In the genomic region with DNA sequence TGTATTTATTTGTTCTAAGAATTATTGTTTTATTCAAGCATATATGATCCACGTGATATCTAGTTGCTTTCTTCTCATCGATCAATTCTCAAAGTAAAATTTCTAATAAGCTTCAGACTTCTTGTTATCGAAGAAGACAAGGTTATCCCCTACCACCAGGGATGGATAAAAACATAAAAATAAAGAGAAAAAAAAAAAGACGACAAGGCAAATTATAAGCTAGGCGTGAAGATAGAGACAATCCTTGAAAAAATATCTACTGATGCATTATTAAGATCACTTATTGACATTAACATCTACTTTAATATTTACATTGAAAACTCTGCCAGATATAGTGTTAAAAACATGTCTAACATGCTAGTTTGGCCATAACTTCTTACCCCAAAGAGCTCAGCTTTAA, we compare ENCODE assay signal across 38 cellular contexts. TPM values are rescaled to one million over a fixed set of nuclear protein-coding genes. Genes with fewer than 3 reads are reported as not detected.
"Had no signal": no experiment of that assay in that cellular context is flagged by ENCODE, and none has a peak within 500 bp of the region (broad histone marks: within the 10 kb centered on the region; RNA-seq: fewer than 3 reads in every experiment).

No MANE protein-coding gene starts in this region.

- ATAC-seq: activated CD8-positive, alpha-beta T cell treated with anti-CD3 and anti-CD28 coated beads for 36 hours; activated naive CD4-positive, alpha-beta T cell treated with anti-CD3 and anti-CD28 coated beads, Interleukin-2, amount 50 U/mL, for 72 hours; activated T-cell treated with anti-CD3 and anti-CD28 coated beads, Interleukin-2, amount 50 U/mL, for 4 hours; activated T-cell treated with anti-CD3 and anti-CD28 coated beads, Interleukin-2, amount 50 U/mL, for 72 hours; activated T-helper 17 cell treated with anti-CD3 and anti-CD28 coated beads, Interleukin-2, amount 50 U/mL, for 72 hours; body of pancreas had no signal

- H3K27ac Mint-ChIP-seq: activated B cell treated with CpG ODN at 0.5 μM for 24 hours; activated CD4-positive, alpha-beta memory T cell treated with anti-CD3 and anti-CD28 coated beads for 36 hours; activated CD4-positive, alpha-beta T cell treated with anti-CD3 and anti-CD28 coated beads, Interleukin-2, amount 10 ng/mL, durations not matched to agents 24 days and 14 days; activated CD8-positive, alpha-beta T cell treated with anti-CD3 and anti-CD28 coated beads for 36 hours; activated naive CD4-positive, alpha-beta T cell treated with anti-CD3 and anti-CD28 coated beads for 36 hours; activated naive CD4-positive, alpha-beta T cell treated with anti-CD3 and anti-CD28 coated beads, Interleukin-2, amount 50 U/mL, for 72 hours; activated naive CD8-positive, alpha-beta T cell treated with anti-CD3 and anti-CD28 coated beads for 36 hours; activated T-cell treated with anti-CD3 and anti-CD28 coated beads, Interleukin-2, amount 50 U/mL, for 72 hours; activated T-helper 1 cell treated with anti-CD3 and anti-CD28 coated beads, Interleukin-12 subunit alpha, Interleukin-12 subunit beta, Interleukin-2, Interleukin-4 antibody, amounts not matched to agents 30 ng/mL and 10 ng/mL and 1 ng/mL, durations not matched to agents 14 hours and 24 hours and 36 hours; activated T-helper 17 cell treated with anti-CD3 and anti-CD28 coated beads, Interleukin-2, amount 50 U/mL, for 72 hours; T-helper 1 cell treated with Interleukin-12 subunit alpha and Interleukin-12 subunit beta and Interleukin-4 antibody, amounts not matched to agents 30 μg/mL and 1 μg/mL, for 36 hours; T-helper 2 cell treated with Interferon-gamma antibody and Interleukin-4, amounts not matched to agents 5 μg/mL and 100 μg/mL, for 36 hours had no signal

- H3K36me3 ChIP-seq: brain microvascular endothelial cell had no signal

- H3K4me3 ChIP-seq: adrenal gland, body of pancreas, breast epithelium had no signal

- H3K4me1 ChIP-seq: adrenal gland, body of pancreas, breast epithelium had no signal

- H3K9me3 ChIP-seq: adrenal gland, body of pancreas, breast epithelium had no signal

- H3K4me1 Mint-ChIP-seq: activated B cell treated with CpG ODN at 0.5 μM for 24 hours; activated naive CD8-positive, alpha-beta T cell treated with anti-CD3 and anti-CD28 coated beads for 36 hours; activated T-helper 17 cell treated with anti-CD3 and anti-CD28 coated beads, Interleukin-2, amount 50 U/mL, for 72 hours had no signal

- H3K27ac ChIP-seq: adrenal gland, body of pancreas, brain microvascular endothelial cell, breast epithelium, VCaP had no signal

- H3K27me3 Mint-ChIP-seq: activated B cell treated with CpG ODN at 0.5 μM for 24 hours; activated CD4-positive, alpha-beta memory T cell treated with anti-CD3 and anti-CD28 coated beads for 36 hours; activated CD4-positive, alpha-beta T cell treated with anti-CD3 and anti-CD28 coated beads, Interleukin-2, amount 10 ng/mL, durations not matched to agents 24 days and 14 days; activated CD8-positive, alpha-beta T cell treated with anti-CD3 and anti-CD28 coated beads for 36 hours; activated naive CD8-positive, alpha-beta T cell treated with anti-CD3 and anti-CD28 coated beads for 36 hours; activated T-helper 17 cell treated with anti-CD3 and anti-CD28 coated beads, Interleukin-2, amount 50 U/mL, for 72 hours had no signal

- H3K36me3 Mint-ChIP-seq: activated naive CD4-positive, alpha-beta T cell treated with anti-CD3 and anti-CD28 coated beads, Interleukin-2, amount 50 U/mL, for 72 hours had no signal

- DNase-seq: activated B cell treated with CpG ODN at 0.5 μM for 24 hours; activated CD4-positive, alpha-beta memory T cell treated with anti-CD3 and anti-CD28 coated beads for 36 hours; activated CD4-positive, alpha-beta T cell treated with anti-CD3 and anti-CD28 coated beads for 4 hours; activated CD4-positive, alpha-beta T cell treated with anti-CD3 and anti-CD28 coated beads, Interleukin-2, amount 10 ng/mL, durations not matched to agents 24 days and 14 days; activated CD4-positive, alpha-beta T cell treated with anti-CD3 and anti-CD28 coated beads, Interleukin-2, amount 50 U/mL, for 1 hour; activated CD4-positive, alpha-beta T cell treated with anti-CD3 and anti-CD28 coated beads, Interleukin-2, amount 50 U/mL, for 4 hours; activated CD4-positive, CD25-positive, alpha-beta regulatory T cell treated with anti-CD3 and anti-CD28 coated beads, Interleukin-2, amount 50 U/mL, for 72 hours; activated CD8-positive, alpha-beta memory T cell treated with anti-CD3 and anti-CD28 coated beads, Interleukin-2, amount 50 U/mL, for 4 hours; activated CD8-positive, alpha-beta T cell treated with anti-CD3 and anti-CD28 coated beads for 36 hours; activated effector memory CD4-positive, alpha-beta T cell treated with anti-CD3 and anti-CD28 coated beads, Interleukin-2, amount 50 U/mL, for 16 hours; activated gamma-delta T cell treated with Interleukin-2 at 50 U/mL for 16 hours; activated naive CD4-positive, alpha-beta T cell; activated naive CD4-positive, alpha-beta T cell treated with anti-CD3 and anti-CD28 coated beads for 36 hours; activated naive CD4-positive, alpha-beta T cell treated with anti-CD3 and anti-CD28 coated beads, Interleukin-2, amount 50 U/mL, for 16 hours; activated naive CD8-positive, alpha-beta T cell treated with anti-CD3 and anti-CD28 coated beads for 36 hours; activated T-cell treated with anti-CD3 and anti-CD28 coated beads for 4 hours; activated T-cell treated with anti-CD3 and anti-CD28 coated beads, Interleukin-2, amount 50 U/mL, for 1 hour; activated T-cell treated with anti-CD3 and anti-CD28 coated beads, Interleukin-2, amount 50 U/mL, for 4 hours; activated T-cell treated with anti-CD3 and anti-CD28 coated beads, Interleukin-2, amount 50 U/mL, for 72 hours; adrenal gland; amniotic stem cell; aorta; body of pancreas; brain microvascular endothelial cell; central memory CD4-positive, alpha-beta T cell; T-helper 2 cell; T-helper 9 cell had no signal

- H3K9me3 Mint-ChIP-seq: activated B cell treated with CpG ODN at 0.5 μM for 24 hours; activated CD4-positive, alpha-beta memory T cell treated with anti-CD3 and anti-CD28 coated beads for 36 hours; activated CD4-positive, alpha-beta T cell treated with anti-CD3 and anti-CD28 coated beads, Interleukin-2, amount 10 ng/mL, durations not matched to agents 24 days and 14 days; activated CD8-positive, alpha-beta T cell treated with anti-CD3 and anti-CD28 coated beads for 36 hours; activated naive CD4-positive, alpha-beta T cell treated with anti-CD3 and anti-CD28 coated beads for 36 hours; activated naive CD4-positive, alpha-beta T cell treated with anti-CD3 and anti-CD28 coated beads, Interleukin-2, amount 50 U/mL, for 72 hours; activated naive CD8-positive, alpha-beta T cell treated with anti-CD3 and anti-CD28 coated beads for 36 hours; activated T-cell treated with anti-CD3 and anti-CD28 coated beads, Interleukin-2, amount 50 U/mL, for 4 hours; activated T-cell treated with anti-CD3 and anti-CD28 coated beads, Interleukin-2, amount 50 U/mL, for 72 hours; activated T-helper 1 cell treated with anti-CD3 and anti-CD28 coated beads, Interleukin-12 subunit alpha, Interleukin-12 subunit beta, Interleukin-2, Interleukin-4 antibody, amounts not matched to agents 30 ng/mL and 10 ng/mL and 1 ng/mL, durations not matched to agents 14 hours and 24 hours and 36 hours; activated T-helper 17 cell treated with anti-CD3 and anti-CD28 coated beads, Interleukin-2, amount 50 U/mL, for 72 hours; T-helper 1 cell treated with Interleukin-12 subunit alpha and Interleukin-12 subunit beta and Interleukin-4 antibody, amounts not matched to agents 30 μg/mL and 1 μg/mL, for 36 hours; T-helper 2 cell treated with Interferon-gamma antibody and Interleukin-4, amounts not matched to agents 5 μg/mL and 100 μg/mL, for 36 hours had no signal

- H3K4me3 Mint-ChIP-seq: activated B cell treated with CpG ODN at 0.5 μM for 24 hours; activated CD4-positive, alpha-beta memory T cell treated with anti-CD3 and anti-CD28 coated beads for 36 hours; activated CD4-positive, alpha-beta T cell treated with anti-CD3 and anti-CD28 coated beads, Interleukin-2, amount 10 ng/mL, durations not matched to agents 24 days and 14 days; activated CD8-positive, alpha-beta T cell treated with anti-CD3 and anti-CD28 coated beads for 36 hours; activated naive CD4-positive, alpha-beta T cell treated with anti-CD3 and anti-CD28 coated beads for 36 hours; activated naive CD8-positive, alpha-beta T cell treated with anti-CD3 and anti-CD28 coated beads for 36 hours; activated T-cell treated with anti-CD3 and anti-CD28 coated beads, Interleukin-2, amount 50 U/mL, for 4 hours; activated T-cell treated with anti-CD3 and anti-CD28 coated beads, Interleukin-2, amount 50 U/mL, for 72 hours; activated T-helper 1 cell treated with anti-CD3 and anti-CD28 coated beads, Interleukin-12 subunit alpha, Interleukin-12 subunit beta, Interleukin-2, Interleukin-4 antibody, amounts not matched to agents 30 ng/mL and 10 ng/mL and 1 ng/mL, durations not matched to agents 14 hours and 24 hours and 36 hours; activated T-helper 17 cell treated with anti-CD3 and anti-CD28 coated beads, Interleukin-2, amount 50 U/mL, for 72 hours; T-helper 1 cell treated with Interleukin-12 subunit alpha and Interleukin-12 subunit beta and Interleukin-4 antibody, amounts not matched to agents 30 μg/mL and 1 μg/mL, for 36 hours; T-helper 2 cell treated with Interferon-gamma antibody and Interleukin-4, amounts not matched to agents 5 μg/mL and 100 μg/mL, for 36 hours had no signal

- FAIRE-seq: astrocyte had no signal

- H3K27me3 ChIP-seq: adrenal gland, body of pancreas, brain microvascular endothelial cell, breast epithelium had no signal

RNA-seq across cellular contexts. Expression of a gene that starts 31.2 kb away (rescaled TPM):
- total RNA-seq: activated B cell treated with CpG ODN at 0.5 μM for 24 hours; activated CD4-positive, alpha-beta memory T cell treated with anti-CD3 and anti-CD28 coated beads for 36 hours; activated CD4-positive, alpha-beta T cell treated with anti-CD3 and anti-CD28 coated beads, Interleukin-2, amount 10 ng/mL, durations not matched to agents 24 days and 14 days; activated CD8-positive, alpha-beta memory T cell treated with anti-CD3 and anti-CD28 coated beads for 36 hours; activated CD8-positive, alpha-beta T cell treated with anti-CD3 and anti-CD28 coated beads for 36 hours; activated naive CD4-positive, alpha-beta T cell treated with anti-CD3 and anti-CD28 coated beads for 36 hours; activated naive CD8-positive, alpha-beta T cell treated with anti-CD3 and anti-CD28 coated beads for 36 hours; activated T-cell treated with anti-CD3 and anti-CD28 coated beads, Interleukin-2, amount 50 U/mL, for 4 hours; activated T-cell treated with anti-CD3 and anti-CD28 coated beads, Interleukin-2, amount 50 U/mL, for 72 hours; activated T-helper 1 cell treated with anti-CD3 and anti-CD28 coated beads, Interleukin-12 subunit alpha, Interleukin-12 subunit beta, Interleukin-2, Interleukin-4 antibody, amounts not matched to agents 30 ng/mL and 10 ng/mL and 1 ng/mL, durations not matched to agents 14 hours and 24 hours and 36 hours; activated T-helper 17 cell treated with anti-CD3 and anti-CD28 coated beads, Interleukin-2, amount 50 U/mL, for 72 hours; adrenal gland; aorta; astrocyte; body of pancreas; breast epithelium; cardiac septum; cerebellum had no signal
- polyA plus RNA-seq: adrenal gland, aorta had no signal
